ENCODE assay signal across 2 cellular contexts in genomic region chr1:35876988-35877387, GRCh38.
A peak's percentile ranks its signal among the peaks of the same experiment; 100 is the strongest.
TF ChIP-seq lines count a peak whose summit lies in the region.

No MANE protein-coding gene starts in this region.

TF ChIP-seq in K562, 482 proteins besides CTCF, POLR2A, EP300 and RAD21 (continued from another document and continues in another):
- TF ChIP-seq, protein P1, sequence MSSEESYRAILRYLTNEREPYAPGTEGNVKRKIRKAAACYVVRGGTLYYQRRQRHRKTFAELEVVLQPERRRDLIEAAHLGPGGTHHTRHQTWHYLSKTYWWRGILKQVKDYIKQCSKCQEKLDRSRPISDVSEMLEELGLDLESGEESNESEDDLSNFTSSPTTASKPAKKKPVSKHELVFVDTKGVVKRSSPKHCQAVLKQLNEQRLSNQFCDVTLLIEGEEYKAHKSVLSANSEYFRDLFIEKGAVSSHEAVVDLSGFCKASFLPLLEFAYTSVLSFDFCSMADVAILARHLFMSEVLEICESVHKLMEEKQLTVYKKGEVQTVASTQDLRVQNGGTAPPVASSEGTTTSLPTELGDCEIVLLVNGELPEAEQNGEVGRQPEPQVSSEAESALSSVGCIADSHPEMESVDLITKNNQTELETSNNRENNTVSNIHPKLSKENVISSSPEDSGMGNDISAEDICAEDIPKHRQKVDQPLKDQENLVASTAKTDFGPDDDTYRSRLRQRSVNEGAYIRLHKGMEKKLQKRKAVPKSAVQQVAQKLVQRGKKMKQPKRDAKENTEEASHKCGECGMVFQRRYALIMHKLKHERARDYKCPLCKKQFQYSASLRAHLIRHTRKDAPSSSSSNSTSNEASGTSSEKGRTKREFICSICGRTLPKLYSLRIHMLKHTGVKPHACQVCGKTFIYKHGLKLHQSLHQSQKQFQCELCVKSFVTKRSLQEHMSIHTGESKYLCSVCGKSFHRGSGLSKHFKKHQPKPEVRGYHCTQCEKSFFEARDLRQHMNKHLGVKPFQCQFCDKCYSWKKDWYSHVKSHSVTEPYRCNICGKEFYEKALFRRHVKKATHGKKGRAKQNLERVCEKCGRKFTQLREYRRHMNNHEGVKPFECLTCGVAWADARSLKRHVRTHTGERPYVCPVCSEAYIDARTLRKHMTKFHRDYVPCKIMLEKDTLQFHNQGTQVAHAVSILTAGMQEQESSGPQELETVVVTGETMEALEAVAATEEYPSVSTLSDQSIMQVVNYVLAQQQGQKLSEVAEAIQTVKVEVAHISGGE (CRISPR knock-in tag; IDR thresholded peaks at IDR 0.05) = no peak
- TF ChIP-seq POLR2AphosphoS5 (IDR thresholded peaks at IDR 0.05; ENCODE audit: control insufficient read depth, insufficient read depth, low read depth, low read length) (no peak), ZC3H4 (CRISPR knock-in tag; IDR thresholded peaks at IDR 0.05; ENCODE audit: borderline replicate concordance) (no peak), MEIS2 (IDR thresholded peaks at IDR 0.05; ENCODE audit: partially characterized antibody) (peak; percentile 53), KDM5B (IDR thresholded peaks at IDR 0.05; ENCODE audit: insufficient replicate concordance, low read depth, low read length) (no peak), MTA2 (IDR thresholded peaks at IDR 0.05; ENCODE audit: low read depth) (no peak), ARID4B (CRISPR knock-in tag; IDR thresholded peaks at IDR 0.05) (peak; percentile 78; the same call in 1 of the 2 replicates), SIN3A (IDR thresholded peaks at IDR 0.05; ENCODE audit: borderline replicate concordance in 2 of 2, control insufficient read depth in 1 of 2, low read depth in 2 of 2, low read length in 2 of 2) (peak in 1 of 2 experiments; percentile 82; a peak in 1 of 4 replicates), TEAD2 (tag; IDR thresholded peaks at IDR 0.05) (no peak), GTF2E2 (tag; IDR thresholded peaks at IDR 0.05) (no peak), LCOR (CRISPR knock-in tag; IDR thresholded peaks at IDR 0.05) (no peak), STAG1 (CRISPR knock-in tag; IDR thresholded peaks at IDR 0.05; ENCODE audit: borderline replicate concordance) (0 out of 2 replicates have a peak, but pooled peaks have one; percentile 9), THRB (CRISPR knock-in tag; conservative IDR thresholded peaks at IDR 0.05) (no peak), SMC3 (conservative IDR thresholded peaks at IDR 0.05; ENCODE audit: insufficient read depth, low read depth, low read length) (no peak), ZNF232 (CRISPR knock-in tag; IDR thresholded peaks at IDR 0.05) (no peak), NR2C2 (CRISPR knock-in tag; IDR thresholded peaks at IDR 0.05) (no peak), NR2C2 (tag; IDR thresholded peaks at IDR 0.05) (no peak), MTA1 (IDR thresholded peaks at IDR 0.05; ENCODE audit: borderline replicate concordance) (no peak), NCOA6 (IDR thresholded peaks at IDR 0.05) (peak; percentile 51; the same call in 1 of the 2 replicates), ZBTB1 (CRISPR knock-in tag; IDR thresholded peaks at IDR 0.05; ENCODE audit: borderline replicate concordance, low read depth) (0 out of 2 replicates have a peak, but pooled peaks have one; percentile 34)
- TF ChIP-seq, protein P2, sequence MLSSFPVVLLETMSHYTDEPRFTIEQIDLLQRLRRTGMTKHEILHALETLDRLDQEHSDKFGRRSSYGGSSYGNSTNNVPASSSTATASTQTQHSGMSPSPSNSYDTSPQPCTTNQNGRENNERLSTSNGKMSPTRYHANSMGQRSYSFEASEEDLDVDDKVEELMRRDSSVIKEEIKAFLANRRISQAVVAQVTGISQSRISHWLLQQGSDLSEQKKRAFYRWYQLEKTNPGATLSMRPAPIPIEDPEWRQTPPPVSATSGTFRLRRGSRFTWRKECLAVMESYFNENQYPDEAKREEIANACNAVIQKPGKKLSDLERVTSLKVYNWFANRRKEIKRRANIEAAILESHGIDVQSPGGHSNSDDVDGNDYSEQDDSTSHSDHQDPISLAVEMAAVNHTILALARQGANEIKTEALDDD (IDR thresholded peaks at IDR 0.05) = no peak

TF ChIP-seq in HepG2, 621 proteins besides CTCF, POLR2A, EP300 and RAD21 (continued from another document and continues in another):
- TF ChIP-seq AKNA (CRISPR knock-in tag; IDR thresholded peaks at IDR 0.05; ENCODE audit: borderline replicate concordance) (0 out of 2 replicates have a peak, but pooled peaks have one; percentile 53), SIN3B (IDR thresholded peaks at IDR 0.05; ENCODE audit: low read length) (no peak), SUZ12 (IDR thresholded peaks at IDR 0.05; ENCODE audit: low read depth, low read length) (no peak), ZNF326 (CRISPR knock-in tag; IDR thresholded peaks at IDR 0.05; ENCODE audit: borderline replicate concordance) (no peak), ZNF747 (CRISPR knock-in tag; IDR thresholded peaks at IDR 0.05; ENCODE audit: borderline replicate concordance) (no peak), ZC3H13 (CRISPR knock-in tag; IDR thresholded peaks at IDR 0.05) (no peak), GABPA (IDR thresholded peaks at IDR 0.05; ENCODE audit: low read depth, low read length) (no peak), GABPA (CRISPR knock-in tag; IDR thresholded peaks at IDR 0.05; ENCODE audit: low read depth) (no peak), ZNF776 (CRISPR knock-in tag; IDR thresholded peaks at IDR 0.05) (no peak), TEF (CRISPR knock-in tag; IDR thresholded peaks at IDR 0.05) (peak; percentile 54; the same call in 1 of the 2 replicates), RFX1 (IDR thresholded peaks at IDR 0.05) (no peak), PHF21A (CRISPR knock-in tag; IDR thresholded peaks at IDR 0.05) (no peak), ZNF563 (CRISPR knock-in tag; IDR thresholded peaks at IDR 0.05) (no peak), DNMT1 (CRISPR knock-in tag; IDR thresholded peaks at IDR 0.05) (no peak), ZFP82 (CRISPR knock-in tag; IDR thresholded peaks at IDR 0.05; ENCODE audit: borderline replicate concordance) (no peak), ZBTB7A (CRISPR knock-in tag; IDR thresholded peaks at IDR 0.05) (no peak), ELF3 (CRISPR knock-in tag; IDR thresholded peaks at IDR 0.05) (0 out of 2 replicates have a peak, but pooled peaks have one; percentile 35), ZNF350 (CRISPR knock-in tag; IDR thresholded peaks at IDR 0.05; ENCODE audit: borderline replicate concordance, low read depth) (no peak), HMG20B (CRISPR knock-in tag; conservative IDR thresholded peaks at IDR 0.05) (0 out of 2 replicates have a peak, but pooled peaks have one; percentile 23), ZNF564 (CRISPR knock-in tag; IDR thresholded peaks at IDR 0.05) (no peak), ADNP (CRISPR knock-in tag; IDR thresholded peaks at IDR 0.05) (no peak), SNAI1 (CRISPR knock-in tag; IDR thresholded peaks at IDR 0.05; ENCODE audit: borderline replicate concordance) (no peak), NFE2L2 (IDR thresholded peaks at IDR 0.05; ENCODE audit: low read length) (no peak), NFYC (CRISPR knock-in tag; IDR thresholded peaks at IDR 0.05) (no peak), ZNF354B (CRISPR knock-in tag; IDR thresholded peaks at IDR 0.05) (no peak), ZNF841 (CRISPR knock-in tag; IDR thresholded peaks at IDR 0.05; ENCODE audit: borderline replicate concordance) (no peak), POLR2AphosphoS2 (IDR thresholded peaks at IDR 0.05; ENCODE audit: low read depth, low read length) (no peak), SIX1 (CRISPR knock-in tag; IDR thresholded peaks at IDR 0.05; ENCODE audit: borderline replicate concordance) (no peak), PPARG (CRISPR knock-in tag; conservative IDR thresholded peaks at IDR 0.05) (no peak), MED1 (CRISPR knock-in tag; IDR thresholded peaks at IDR 0.05) (0 out of 2 replicates have a peak, but pooled peaks have one; percentile 33), SOX6 (IDR thresholded peaks at IDR 0.05) (no peak), SOX6 (CRISPR knock-in tag; IDR thresholded peaks at IDR 0.05) (no peak), MIER2 (CRISPR knock-in tag; IDR thresholded peaks at IDR 0.05) (peak; percentile 97), NR3C1 (CRISPR knock-in tag; IDR thresholded peaks at IDR 0.05) (no peak), ZNF468 (CRISPR knock-in tag; IDR thresholded peaks at IDR 0.05) (no peak), ZNF24 (IDR thresholded peaks at IDR 0.05) (no peak), ZNF337 (CRISPR knock-in tag; IDR thresholded peaks at IDR 0.05; ENCODE audit: borderline replicate concordance, low read depth) (no peak)
- TF ChIP-seq, protein P3, sequence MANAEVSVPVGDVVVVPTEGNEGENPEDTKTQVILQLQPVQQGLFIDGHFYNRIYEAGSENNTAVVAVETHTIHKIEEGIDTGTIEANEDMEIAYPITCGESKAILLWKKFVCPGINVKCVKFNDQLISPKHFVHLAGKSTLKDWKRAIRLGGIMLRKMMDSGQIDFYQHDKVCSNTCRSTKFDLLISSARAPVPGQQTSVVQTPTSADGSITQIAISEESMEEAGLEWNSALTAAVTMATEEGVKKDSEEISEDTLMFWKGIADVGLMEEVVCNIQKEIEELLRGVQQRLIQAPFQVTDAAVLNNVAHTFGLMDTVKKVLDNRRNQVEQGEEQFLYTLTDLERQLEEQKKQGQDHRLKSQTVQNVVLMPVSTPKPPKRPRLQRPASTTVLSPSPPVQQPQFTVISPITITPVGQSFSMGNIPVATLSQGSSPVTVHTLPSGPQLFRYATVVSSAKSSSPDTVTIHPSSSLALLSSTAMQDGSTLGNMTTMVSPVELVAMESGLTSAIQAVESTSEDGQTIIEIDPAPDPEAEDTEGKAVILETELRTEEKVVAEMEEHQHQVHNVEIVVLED (CRISPR knock-in tag; IDR thresholded peaks at IDR 0.05; ENCODE audit: borderline replicate concordance) = no peak
- TF ChIP-seq, protein P4, sequence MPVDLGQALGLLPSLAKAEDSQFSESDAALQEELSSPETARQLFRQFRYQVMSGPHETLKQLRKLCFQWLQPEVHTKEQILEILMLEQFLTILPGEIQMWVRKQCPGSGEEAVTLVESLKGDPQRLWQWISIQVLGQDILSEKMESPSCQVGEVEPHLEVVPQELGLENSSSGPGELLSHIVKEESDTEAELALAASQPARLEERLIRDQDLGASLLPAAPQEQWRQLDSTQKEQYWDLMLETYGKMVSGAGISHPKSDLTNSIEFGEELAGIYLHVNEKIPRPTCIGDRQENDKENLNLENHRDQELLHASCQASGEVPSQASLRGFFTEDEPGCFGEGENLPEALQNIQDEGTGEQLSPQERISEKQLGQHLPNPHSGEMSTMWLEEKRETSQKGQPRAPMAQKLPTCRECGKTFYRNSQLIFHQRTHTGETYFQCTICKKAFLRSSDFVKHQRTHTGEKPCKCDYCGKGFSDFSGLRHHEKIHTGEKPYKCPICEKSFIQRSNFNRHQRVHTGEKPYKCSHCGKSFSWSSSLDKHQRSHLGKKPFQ (CRISPR knock-in tag; IDR thresholded peaks at IDR 0.05; ENCODE audit: insufficient replicate concordance) = no peak
- TF ChIP-seq, protein P5, sequence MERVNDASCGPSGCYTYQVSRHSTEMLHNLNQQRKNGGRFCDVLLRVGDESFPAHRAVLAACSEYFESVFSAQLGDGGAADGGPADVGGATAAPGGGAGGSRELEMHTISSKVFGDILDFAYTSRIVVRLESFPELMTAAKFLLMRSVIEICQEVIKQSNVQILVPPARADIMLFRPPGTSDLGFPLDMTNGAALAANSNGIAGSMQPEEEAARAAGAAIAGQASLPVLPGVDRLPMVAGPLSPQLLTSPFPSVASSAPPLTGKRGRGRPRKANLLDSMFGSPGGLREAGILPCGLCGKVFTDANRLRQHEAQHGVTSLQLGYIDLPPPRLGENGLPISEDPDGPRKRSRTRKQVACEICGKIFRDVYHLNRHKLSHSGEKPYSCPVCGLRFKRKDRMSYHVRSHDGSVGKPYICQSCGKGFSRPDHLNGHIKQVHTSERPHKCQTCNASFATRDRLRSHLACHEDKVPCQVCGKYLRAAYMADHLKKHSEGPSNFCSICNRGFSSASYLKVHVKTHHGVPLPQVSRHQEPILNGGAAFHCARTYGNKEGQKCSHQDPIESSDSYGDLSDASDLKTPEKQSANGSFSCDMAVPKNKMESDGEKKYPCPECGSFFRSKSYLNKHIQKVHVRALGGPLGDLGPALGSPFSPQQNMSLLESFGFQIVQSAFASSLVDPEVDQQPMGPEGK (CRISPR knock-in tag; IDR thresholded peaks at IDR 0.05) = no peak
- TF ChIP-seq, protein P6, sequence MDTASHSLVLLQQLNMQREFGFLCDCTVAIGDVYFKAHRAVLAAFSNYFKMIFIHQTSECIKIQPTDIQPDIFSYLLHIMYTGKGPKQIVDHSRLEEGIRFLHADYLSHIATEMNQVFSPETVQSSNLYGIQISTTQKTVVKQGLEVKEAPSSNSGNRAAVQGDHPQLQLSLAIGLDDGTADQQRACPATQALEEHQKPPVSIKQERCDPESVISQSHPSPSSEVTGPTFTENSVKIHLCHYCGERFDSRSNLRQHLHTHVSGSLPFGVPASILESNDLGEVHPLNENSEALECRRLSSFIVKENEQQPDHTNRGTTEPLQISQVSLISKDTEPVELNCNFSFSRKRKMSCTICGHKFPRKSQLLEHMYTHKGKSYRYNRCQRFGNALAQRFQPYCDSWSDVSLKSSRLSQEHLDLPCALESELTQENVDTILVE (CRISPR knock-in tag; IDR thresholded peaks at IDR 0.05) = 0 out of 2 replicates have a peak, but pooled peaks have one; percentile 36
